25 cellular contexts compared by ENCODE assay signal in the genomic region with DNA sequence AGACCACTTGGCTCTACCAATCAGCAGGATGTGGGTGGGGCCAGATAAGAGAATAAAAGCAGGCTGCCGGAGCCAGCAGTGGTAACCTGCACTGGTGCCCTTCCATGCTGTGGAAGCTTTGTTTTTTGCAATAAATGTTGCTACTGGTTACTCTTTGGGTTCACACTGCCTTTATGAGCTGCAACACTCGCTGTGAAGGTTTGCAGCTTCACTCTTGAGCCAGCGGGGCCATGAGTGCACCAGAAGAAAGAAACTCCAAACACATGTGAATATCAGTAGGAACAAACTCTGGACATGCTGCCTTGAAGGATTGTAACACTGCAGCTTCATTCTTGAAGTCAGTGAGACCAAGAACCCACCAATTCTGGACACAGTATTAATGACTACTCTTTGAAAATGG.
"Had no signal": no experiment of that assay in that cellular context is flagged by ENCODE, and none has a peak within 500 bp of the region (broad histone marks: within the 10 kb centered on the region; RNA-seq: fewer than 3 reads in every experiment).

No MANE protein-coding gene starts in this region.

- H3K36me3 ChIP-seq: adrenal gland, brain microvascular endothelial cell, gastroesophageal sphincter, heart right ventricle had no signal

- H3K79me2 ChIP-seq: hepatocyte had no signal

- H3K9me3 ChIP-seq: adrenal gland, gastroesophageal sphincter, heart right ventricle had no signal

- H3K27ac ChIP-seq: adrenal gland, brain microvascular endothelial cell, coronary artery, dorsolateral prefrontal cortex, foreskin keratinocyte, gastroesophageal sphincter, heart right ventricle, hepatocyte, VCaP had no signal

- H3K4me2 ChIP-seq: hepatocyte had no signal

- H3K27me3 ChIP-seq: adrenal gland, brain microvascular endothelial cell, gastroesophageal sphincter, heart right ventricle, hepatocyte had no signal

- H3K4me1 ChIP-seq: foreskin keratinocyte, gastroesophageal sphincter, heart right ventricle had no signal

- DNase-seq: activated CD4-positive, alpha-beta memory T cell treated with anti-CD3 and anti-CD28 coated beads, Interleukin-2, amount 10 ng/mL, durations not matched to agents 7 days and 5 days; activated CD4-positive, alpha-beta T cell treated with anti-CD3 and anti-CD28 coated beads for 1 hour; activated CD4-positive, alpha-beta T cell treated with anti-CD3 and anti-CD28 coated beads for 4 hours; activated CD4-positive, alpha-beta T cell treated with anti-CD3 and anti-CD28 coated beads, Interleukin-2, amount 10 ng/mL, durations not matched to agents 7 days and 5 days; activated CD4-positive, alpha-beta T cell treated with anti-CD3 and anti-CD28 coated beads, Interleukin-2, amount 50 U/mL, for 4 hours; activated CD8-positive, alpha-beta memory T cell treated with anti-CD3 and anti-CD28 coated beads, Interleukin-2, amount 50 U/mL, for 48 hours; activated effector memory CD4-positive, alpha-beta T cell treated with anti-CD3 and anti-CD28 coated beads, Interleukin-2, amount 50 U/mL, for 16 hours; activated naive CD4-positive, alpha-beta T cell treated with anti-CD3 and anti-CD28 coated beads for 36 hours; activated naive CD8-positive, alpha-beta T cell treated with anti-CD3 and anti-CD28 coated beads for 36 hours; activated naive CD8-positive, alpha-beta T cell treated with anti-CD3 and anti-CD28 coated beads, Interleukin-2, amount 50 U/mL, for 24 hours; activated T-cell treated with anti-CD3 and anti-CD28 coated beads, Interleukin-2, amount 50 U/mL, for 48 hours; adrenal gland; brain microvascular endothelial cell; dorsolateral prefrontal cortex; effector memory CD4-positive, alpha-beta T cell; endodermal cell; foreskin keratinocyte; heart right ventricle; T-helper 2 cell had no signal

- ATAC-seq: activated naive CD8-positive, alpha-beta T cell treated with anti-CD3 and anti-CD28 coated beads, Interleukin-2, amount 50 U/mL, for 24 hours; esophagus mucosa; foreskin keratinocyte; gastroesophageal sphincter; heart right ventricle; WTC11 had no signal

- H2AFZ ChIP-seq: hepatocyte had no signal

- H3K4me3 ChIP-seq: adrenal gland, coronary artery, dorsolateral prefrontal cortex, gastroesophageal sphincter, heart right ventricle, hepatocyte had no signal
